Comparison of ENCODE assay signal across 13 cellular contexts in genomic region chr4:96093563-96093962, GRCh38.
"Had no signal": no experiment of that assay in that cellular context is flagged by ENCODE, and none has a peak within 500 bp of the region (broad histone marks: within the 10 kb centered on the region; RNA-seq: fewer than 3 reads in every experiment).

No MANE protein-coding gene starts in this region.

- H3K9me3 Mint-ChIP-seq: activated naive CD4-positive, alpha-beta T cell treated with anti-CD3 and anti-CD28 coated beads for 36 hours; activated T-helper 17 cell treated with anti-CD3 and anti-CD28 coated beads, Interleukin-2, amount 50 U/mL, for 72 hours had no signal

- DNase-seq: activated CD4-positive, alpha-beta T cell treated with anti-CD3 and anti-CD28 coated beads for 36 hours; activated CD8-positive, alpha-beta T cell treated with anti-CD3 and anti-CD28 coated beads, Interleukin-2, amount 10 ng/mL, durations not matched to agents 7 days and 5 days; activated naive CD4-positive, alpha-beta T cell treated with anti-CD3 and anti-CD28 coated beads for 36 hours; foreskin melanocyte; head of caudate nucleus; left lung; natural killer cell; sigmoid colon; stimulated activated naive CD4-positive, alpha-beta T cell treated with Interleukin-2 at 50 U/mL for 16 hours; upper lobe of left lung; WERI-Rb-1 had no signal

- H3K27me3 ChIP-seq: left lung, sigmoid colon, upper lobe of left lung had no signal

- H3K36me3 Mint-ChIP-seq: memory B cell, natural killer cell had no signal

- H3K36me3 ChIP-seq: left lung, sigmoid colon, upper lobe of left lung, WERI-Rb-1 had no signal

- H3K27ac ChIP-seq: left lung, sigmoid colon, upper lobe of left lung, WERI-Rb-1 had no signal

- H3K27ac Mint-ChIP-seq: activated CD4-positive, alpha-beta T cell treated with anti-CD3 and anti-CD28 coated beads for 36 hours; activated CD8-positive, alpha-beta T cell treated with anti-CD3 and anti-CD28 coated beads, Interleukin-2, amount 10 ng/mL, durations not matched to agents 7 days and 5 days; activated naive CD4-positive, alpha-beta T cell treated with anti-CD3 and anti-CD28 coated beads for 36 hours; activated T-helper 17 cell treated with anti-CD3 and anti-CD28 coated beads, Interleukin-2, amount 50 U/mL, for 72 hours; memory B cell; natural killer cell had no signal

- ATAC-seq: activated CD4-positive, alpha-beta T cell treated with anti-CD3 and anti-CD28 coated beads for 36 hours; activated CD8-positive, alpha-beta T cell treated with anti-CD3 and anti-CD28 coated beads, Interleukin-2, amount 10 ng/mL, durations not matched to agents 7 days and 5 days; activated T-helper 17 cell treated with anti-CD3 and anti-CD28 coated beads, Interleukin-2, amount 50 U/mL, for 72 hours; left lung; natural killer cell had no signal

- H3K4me3 Mint-ChIP-seq: activated CD4-positive, alpha-beta T cell treated with anti-CD3 and anti-CD28 coated beads for 36 hours; activated CD8-positive, alpha-beta T cell treated with anti-CD3 and anti-CD28 coated beads, Interleukin-2, amount 10 ng/mL, durations not matched to agents 7 days and 5 days; activated naive CD4-positive, alpha-beta T cell treated with anti-CD3 and anti-CD28 coated beads for 36 hours; activated T-helper 17 cell treated with anti-CD3 and anti-CD28 coated beads, Interleukin-2, amount 50 U/mL, for 72 hours; memory B cell; natural killer cell had no signal

- H3K9me3 ChIP-seq: sigmoid colon, upper lobe of left lung had no signal

- H3K4me1 Mint-ChIP-seq: activated CD4-positive, alpha-beta T cell treated with anti-CD3 and anti-CD28 coated beads for 36 hours; activated T-helper 17 cell treated with anti-CD3 and anti-CD28 coated beads, Interleukin-2, amount 50 U/mL, for 72 hours; memory B cell; natural killer cell had no signal

- H3K4me1 ChIP-seq: left lung, sigmoid colon, upper lobe of left lung had no signal

- H3K4me3 ChIP-seq: left lung, sigmoid colon, upper lobe of left lung had no signal

- H3K27me3 Mint-ChIP-seq: activated CD4-positive, alpha-beta T cell treated with anti-CD3 and anti-CD28 coated beads for 36 hours; activated T-helper 17 cell treated with anti-CD3 and anti-CD28 coated beads, Interleukin-2, amount 50 U/mL, for 72 hours; memory B cell had no signal
